ENCODE assay signal across 8 cellular contexts in the genomic region with DNA sequence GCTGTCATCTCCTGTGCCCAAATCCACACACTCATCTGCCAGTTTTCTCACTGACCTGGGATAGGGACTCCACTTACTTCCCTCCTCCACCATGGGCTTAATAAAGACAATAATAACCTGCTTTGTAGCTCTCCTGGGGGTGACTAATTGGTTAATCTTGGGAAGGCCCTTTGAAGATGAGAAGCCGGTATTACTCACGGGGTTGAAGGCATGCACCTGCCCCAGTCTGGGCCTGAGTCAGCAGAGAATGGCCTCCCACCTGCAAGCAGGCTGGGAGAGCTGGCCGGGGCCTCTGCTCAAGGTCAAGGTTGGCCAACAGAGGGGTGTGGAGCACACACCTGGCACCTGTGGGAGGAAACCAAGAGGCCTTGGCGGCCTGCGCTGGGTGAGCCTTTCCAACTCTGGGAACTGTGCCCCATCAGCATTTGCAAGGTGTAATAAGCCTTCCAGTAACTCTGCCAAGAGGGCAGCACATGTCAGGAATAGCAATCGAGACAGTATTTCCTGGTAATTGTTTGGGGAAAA. TPM values are rescaled to one million over a fixed set of nuclear protein-coding genes. Genes with fewer than 3 reads are reported as not detected.
A peak's percentile ranks its signal among the peaks of the same experiment; 100 is the strongest.
DNase-seq lines count a peak whose midpoint lies in the region; ATAC-seq and TF ChIP-seq lines count a peak whose summit lies in the region.

No MANE protein-coding gene starts in this region.

- H3K27me3 ChIP-seq in BLaER1 treated with 17β-estradiol and CSF1 and Interleukin-3, amounts not matched to agents 10 nM and 100 nM: no peaks in the 10 kb centered on the region
- H3K27me3 ChIP-seq in HL-60 (ENCODE audit: insufficient read depth, poor library complexity, severe bottlenecking): no peaks in the 10 kb centered on the region
- no peaks in the 10 kb centered on the region for H3K27me3 ChIP-seq in adipocyte (replicated peaks; ENCODE audit: control insufficient read depth, insufficient read depth, low read length)

- no peak overlapping the region for H3K4me3 Mint-ChIP-seq in stimulated activated effector memory CD8-positive, alpha-beta T cell treated with anti-CD3 and anti-CD28 coated beads, Interleukin-12 subunit alpha, Interleukin-12 subunit beta, amount 100 ng/mL, for 72 hours

- no peaks in the 10 kb centered on the region for H4K20me1 ChIP-seq in BLaER1 treated with 17β-estradiol and CSF1 and Interleukin-3, amounts not matched to agents 10 nM and 100 nM

- no peaks in the 10 kb centered on the region for H3K9me3 Mint-ChIP-seq in stimulated activated effector memory CD8-positive, alpha-beta T cell treated with anti-CD3 and anti-CD28 coated beads, Interleukin-12 subunit alpha, Interleukin-12 subunit beta, amount 100 ng/mL, for 72 hours

- peaks cover 93 to 99% (median 97%) of the 10 kb centered on the region in 10 experiments for H3K4me1 ChIP-seq in BLaER1 treated with 17β-estradiol and CSF1 and Interleukin-3, amounts not matched to agents 10 nM and 100 nM
- peaks cover 67% of the 10 kb centered on the region for H3K4me1 ChIP-seq in adipocyte (ENCODE audit: control insufficient read depth, insufficient read depth, low read length)
- peaks cover 76% of the 10 kb centered on the region for H3K4me1 ChIP-seq in mucosa of descending colon (ENCODE audit: low read depth)

- ATAC-seq in mucosa of descending colon (peak; percentile 81), HG03565 (IDR thresholded peaks at IDR 0.05; ENCODE audit: unreplicated experiment) (no peak), HG02588 (IDR thresholded peaks at IDR 0.05; ENCODE audit: unreplicated experiment) (no peak)
- no peak for ATAC-seq in stimulated activated effector memory CD8-positive, alpha-beta T cell treated with anti-CD3 and anti-CD28 coated beads, Interleukin-12 subunit alpha, Interleukin-12 subunit beta, amount 100 ng/mL, for 72 hours

- H3K27ac Mint-ChIP-seq in stimulated activated effector memory CD8-positive, alpha-beta T cell treated with anti-CD3 and anti-CD28 coated beads, Interleukin-12 subunit alpha, Interleukin-12 subunit beta, amount 100 ng/mL, for 72 hours: no peak overlapping the region

- peak overlapping the region; percentile 2 to 72 (median 50); a peak in 21 of 22 replicates for H3K27ac ChIP-seq in BLaER1 treated with 17β-estradiol and CSF1 and Interleukin-3, amounts not matched to agents 10 nM and 100 nM
- peak overlapping the region; percentile 12; the same call in 1 of the 2 replicates for H3K27ac ChIP-seq in HL-60 (replicated peaks)

- H3K4me2 ChIP-seq in BLaER1 treated with 17β-estradiol and CSF1 and Interleukin-3, amounts not matched to agents 10 nM and 100 nM: peak overlapping the region; percentile 63 to 93 (median 79)

- H3K36me3 ChIP-seq in BLaER1 treated with 17β-estradiol and CSF1 and Interleukin-3, amounts not matched to agents 10 nM and 100 nM: no peaks in the 10 kb centered on the region
- H3K36me3 ChIP-seq in adipocyte (ENCODE audit: control insufficient read depth, insufficient read depth, low read length, severe bottlenecking) (no peaks in the 10 kb centered on the region), mucosa of descending colon (ENCODE audit: low read depth) (no peaks in the 10 kb centered on the region)

- TF ChIP-seq CTCF in HL-60 (IDR thresholded peaks at IDR 0.05; ENCODE audit: insufficient read depth, low read length): no peak
- no peak for TF ChIP-seq CTCF in mucosa of descending colon (IDR thresholded peaks at IDR 0.05)

- peaks cover 17% of the 10 kb centered on the region for H3K36me3 Mint-ChIP-seq in stimulated activated effector memory CD8-positive, alpha-beta T cell treated with anti-CD3 and anti-CD28 coated beads, Interleukin-12 subunit alpha, Interleukin-12 subunit beta, amount 100 ng/mL, for 72 hours

- no peak for DNase-seq in HL-60 (ENCODE audit: low read depth in 1 of 2, low spot score in 1 of 2)
- no peak for DNase-seq in adipocyte (ENCODE audit: low read depth)
- DNase-seq in mucosa of descending colon: peak; percentile 86 to 93 (median 90)
- DNase-seq in stimulated activated effector memory CD8-positive, alpha-beta T cell treated with anti-CD3 and anti-CD28 coated beads, Interleukin-12 subunit alpha, Interleukin-12 subunit beta, amount 100 ng/mL, for 72 hours (ENCODE audit: low spot score in 2 of 2): no peak
- no peak for DNase-seq in head of caudate nucleus

- H3K4me1 Mint-ChIP-seq in stimulated activated effector memory CD8-positive, alpha-beta T cell treated with anti-CD3 and anti-CD28 coated beads, Interleukin-12 subunit alpha, Interleukin-12 subunit beta, amount 100 ng/mL, for 72 hours: peaks cover 14% of the 10 kb centered on the region

- H3K4me3 ChIP-seq in BLaER1 treated with 17β-estradiol and CSF1 and Interleukin-3, amounts not matched to agents 10 nM and 100 nM: no peak overlapping the region; a peak in 1 of 20 replicates
- no peak overlapping the region for H3K4me3 ChIP-seq in HL-60 (replicated peaks; ENCODE audit: insufficient read depth, low read length)
- peak overlapping the region; percentile 6 for H3K4me3 ChIP-seq in adipocyte (ENCODE audit: low read length)
- no peak overlapping the region for H3K4me3 ChIP-seq in mucosa of descending colon

- H3K9me3 ChIP-seq in BLaER1 treated with 17β-estradiol and CSF1 and Interleukin-3, amounts not matched to agents 10 nM and 100 nM (replicated peaks in 1 of 11): no peaks in the 10 kb centered on the region
- H3K9me3 ChIP-seq in adipocyte (ENCODE audit: control insufficient read depth, low read length) (no peaks in the 10 kb centered on the region), mucosa of descending colon (no peaks in the 10 kb centered on the region)

- peak overlapping the region in 8 of 11 experiments; percentile 2 to 39 (median 16); a peak in 10 of 22 replicates for H3K9ac ChIP-seq in BLaER1 treated with 17β-estradiol and CSF1 and Interleukin-3, amounts not matched to agents 10 nM and 100 nM
- H3K9ac ChIP-seq in adipocyte (ENCODE audit: low read length): peak overlapping the region; percentile 62

- intact Hi-C loops in mucosa of descending colon (cut with DNase I, micrococcal nuclease): loop anchor here (10.0 kb wide), 2 partner anchors 355 to 365 kb away; no protein-coding TSS in a partner anchor
- intact Hi-C loops in head of caudate nucleus (cut with DNase I): loop anchor here (5.0 kb wide), 1 partner anchor 357 kb away; no protein-coding TSS in a partner anchor

RNA-seq across cellular contexts. Expression of a gene that starts 49.1 kb away (rescaled TPM):
- 100 to 1,000 TPM in 1 of 3 donors, 10 to 100 TPM in 2; 81.2 to 110 (median 92.1) TPM for total RNA-seq in mucosa of descending colon

Comparison
In these comparisons a context has a peak if more than half of its experiments do, and no peak if none do; other contexts are left out.
1. DNase-seq: peak in mucosa of descending colon (3 of 3); none in HL-60 (0 of 2), adipocyte (single experiment), stimulated activated effector memory CD8-positive, alpha-beta T cell treated with anti-CD3 and anti-CD28 coated beads, Interleukin-12 subunit alpha, Interleukin-12 subunit beta, amount 100 ng/mL, for 72 hours (0 of 2) and head of caudate nucleus (0 of 42).